8 cellular contexts compared by ENCODE assay signal in genomic region chrX:129953334-129953648, GRCh38. TPM values are rescaled to one million over a fixed set of nuclear protein-coding genes. Genes with fewer than 3 reads are reported as not detected.
DNase-seq lines count a peak whose midpoint lies in the region; ATAC-seq, FAIRE-seq and TF ChIP-seq lines count a peak whose summit lies in the region.

No MANE protein-coding gene starts in this region.

- peak; percentile 66 for FAIRE-seq in endothelial cell of umbilical vein (lab: Jason Lieb, UNC)

- peaks cover 3% of the 10 kb centered on the region for H3K4me1 ChIP-seq in NT2/D1 (ENCODE audit: insufficient read depth, insufficient read length)
- peaks cover 2% of the 10 kb centered on the region for H3K4me1 ChIP-seq in endothelial cell of umbilical vein (ENCODE audit: control insufficient read depth, extremely low read depth, insufficient read depth, low read length)
- H3K4me1 ChIP-seq in psoas muscle: no peaks in the 10 kb centered on the region

- CTCF ChIA-PET in endothelial cell of umbilical vein (lab: Charles Lee): no interaction called here

- ATAC-seq in psoas muscle (no peak), HG03196 (IDR thresholded peaks at IDR 0.05; ENCODE audit: unreplicated experiment) (no peak), HG02678 (IDR thresholded peaks at IDR 0.05; ENCODE audit: unreplicated experiment) (no peak)

- intact Hi-C loops in endothelial cell of umbilical vein (cut with micrococcal nuclease) (no loop called here), psoas muscle (cut with DNase I) (no loop called here)

- H3K9me1 ChIP-seq in endothelial cell of umbilical vein (replicated peaks; ENCODE audit: control insufficient read depth, extremely low read depth, insufficient read depth, low read length): no peaks in the 10 kb centered on the region

- 11 to 35% (median 33%) methylated on average over 1 to 18 of the region's 18 CpGs for WGBS in psoas muscle, 3 donors

- no peak overlapping the region for H3K27ac ChIP-seq in endothelial cell of umbilical vein (ENCODE audit: insufficient read depth, low read depth, low read length)
- no peak overlapping the region for H3K27ac ChIP-seq in psoas muscle

- no peaks in the 10 kb centered on the region for H4K20me1 ChIP-seq in endothelial cell of umbilical vein (replicated peaks; ENCODE audit: control insufficient read depth, extremely low read depth, insufficient read depth, low read length)

- no peak overlapping the region for H3K4me2 ChIP-seq in endothelial cell of umbilical vein (ENCODE audit: insufficient read depth, low read length)

- H3K36me3 ChIP-seq in NT2/D1 (ENCODE audit: insufficient read depth, insufficient read length, low read length) (no peaks in the 10 kb centered on the region), endothelial cell of umbilical vein (ENCODE audit: control insufficient read depth in 2 of 2, extremely low read depth in 1 of 2, insufficient read depth in 2 of 2, low read length in 2 of 2) (no peaks in the 10 kb centered on the region), psoas muscle (ENCODE audit: insufficient read depth in 1 of 2, low read depth in 1 of 2) (no peaks in the 10 kb centered on the region)

- H3K9me3 ChIP-seq in NT2/D1 (ENCODE audit: insufficient read depth, low read length) (no peaks in the 10 kb centered on the region), endothelial cell of umbilical vein (replicated peaks; ENCODE audit: control insufficient read depth, insufficient read depth, low read length) (no peaks in the 10 kb centered on the region), psoas muscle (no peaks in the 10 kb centered on the region)

- dilution Hi-C loops in endothelial cell of umbilical vein (cut with MboI; ENCODE audit: extremely low pct_ligation_motif_present, low sequenced_read_pairs): no loop called here

- TF ChIP-seq POLR2A in endothelial cell of umbilical vein (IDR thresholded peaks at IDR 0.05; ENCODE audit: low read depth, low read length): no peak

- H2AFZ ChIP-seq in endothelial cell of umbilical vein (ENCODE audit: low read depth, low read length): no peak overlapping the region

- H3K9ac ChIP-seq in NT2/D1 (ENCODE audit: insufficient read length, low read depth) (peak overlapping the region; percentile 32), endothelial cell of umbilical vein (replicated peaks; ENCODE audit: extremely low read depth, insufficient read depth, low read length) (no peak overlapping the region)

- no peaks in the 10 kb centered on the region for H3K79me2 ChIP-seq in endothelial cell of umbilical vein (ENCODE audit: control insufficient read depth, insufficient read depth, low read length)

- H3K4me3 ChIP-seq in GM12865 (ENCODE audit: low read depth, low read length): peak overlapping the region; percentile 56
- H3K4me3 ChIP-seq in NT2/D1 (ENCODE audit: insufficient read length, low read depth): peak overlapping the region; percentile 12
- peak overlapping the region in 1 of 3 experiments; percentile 10 for H3K4me3 ChIP-seq in endothelial cell of umbilical vein (replicated peaks in 1 of 3; ENCODE audit: insufficient read depth in 1 of 3, low read depth in 1 of 3, low read length in 3 of 3)
- no peak overlapping the region for H3K4me3 ChIP-seq in psoas muscle

- peaks cover 22% of the 10 kb centered on the region for H3K27me3 ChIP-seq in NT2/D1 (ENCODE audit: insufficient read depth, insufficient read length)
- no peaks in the 10 kb centered on the region for H3K27me3 ChIP-seq in endothelial cell of umbilical vein (ENCODE audit: control insufficient read depth in 2 of 2, insufficient read depth in 2 of 2, low read length in 2 of 2)
- H3K27me3 ChIP-seq in psoas muscle (ENCODE audit: insufficient read depth in 3 of 3, low read length in 2 of 3): peaks cover 0 to 5% (median 2%) of the 10 kb centered on the region in 3 donors

- DNase-seq in GM12865 (ENCODE audit: low read depth): no peak
- no peak for DNase-seq in NT2/D1 (ENCODE audit: low read depth, low spot score)
- DNase-seq in endothelial cell of umbilical vein (ENCODE audit: low read depth, low spot score): no peak
- DNase-seq in psoas muscle: peak; percentile 20 to 53
- no peak for DNase-seq in stimulated activated CD4-positive, alpha-beta T cell treated with anti-CD3 and anti-CD28 coated beads, Interleukin-15, amount 100 ng/mL, for 24 hours
- no peak for DNase-seq in DMS153 (lab: John Stamatoyannopoulos, UW)

- TF ChIP-seq CTCF in GM12865 (IDR thresholded peaks at IDR 0.05; ENCODE audit: insufficient read depth, low read depth, low read length, missing control alignments) (no peak), endothelial cell of umbilical vein (IDR thresholded peaks at IDR 0.05; ENCODE audit: extremely low read depth in 1 of 2, insufficient read depth in 1 of 2, low read depth in 1 of 2, low read length in 2 of 2) (no peak), psoas muscle (IDR thresholded peaks at IDR 0.05) (no peak)

- no TSS peak for BruUV-seq in endothelial cell of umbilical vein (replicated peaks; lab: Mats Ljungman, UMichigan)

- POLR2A ChIA-PET in endothelial cell of umbilical vein (lab: Charles Lee): no interaction called here

TF ChIP-seq in endothelial cell of umbilical vein, 7 proteins besides CTCF, POLR2A, EP300 and RAD21:
- no peak for TF ChIP-seq MAX (IDR thresholded peaks at IDR 0.05; ENCODE audit: insufficient read depth, insufficient read length)
- no peak for TF ChIP-seq MYC (IDR thresholded peaks at IDR 0.05; ENCODE audit: low read depth, low read length)
- TF ChIP-seq POLR2AphosphoS5 (IDR thresholded peaks at IDR 0.05; ENCODE audit: insufficient read depth, low read depth, low read length): no peak
- no peak for TF ChIP-seq EZH2 (IDR thresholded peaks at IDR 0.05; ENCODE audit: borderline replicate concordance, low read depth, low read length, severe bottlenecking)
- no peak for TF ChIP-seq JUN (IDR thresholded peaks at IDR 0.05; ENCODE audit: borderline replicate concordance, insufficient read depth, insufficient read length, low read depth)
- TF ChIP-seq GATA2 (IDR thresholded peaks at IDR 0.05; ENCODE audit: insufficient read depth, insufficient read length, low read depth, low read length): no peak
- no peak for TF ChIP-seq FOS (IDR thresholded peaks at IDR 0.05; ENCODE audit: borderline replicate concordance, insufficient read depth, low read length)

RNA-seq across cellular contexts. Expression of gene BCORL1, which starts 29.1 kb away (rescaled TPM):
- total RNA-seq in endothelial cell of umbilical vein: 13.1 and 16.7 TPM in 2 replicates
- 1.8 TPM in 2 replicates for polyA plus RNA-seq in endothelial cell of umbilical vein
- 1.9 TPM in 2 replicates for polyA plus RNA-seq in endothelial cell of umbilical vein (2011; cell fraction: cytosol; rRNA removed)
- 4.4 and 4.6 TPM in 2 replicates for polyA plus RNA-seq in endothelial cell of umbilical vein (2011; cell fraction: nucleus; rRNA removed)
- polyA plus RNA-seq in endothelial cell of umbilical vein (2012): 7.5 and 8.2 TPM in 2 replicates
- 3.4 and 5.6 TPM in 2 replicates for polyA minus RNA-seq in endothelial cell of umbilical vein
- polyA minus RNA-seq in endothelial cell of umbilical vein (2011; cell fraction: cytosol; rRNA and poly(A)+ RNA removed): 2.0 TPM
- polyA minus RNA-seq in endothelial cell of umbilical vein (2011; cell fraction: nucleus; rRNA and poly(A)+ RNA removed): 3.5 and 4.0 TPM in 2 replicates
- total RNA-seq in psoas muscle: 1 to 10 TPM; 4.5 to 6.2 (median 5.9) TPM
- polyA plus RNA-seq in psoas muscle: 1 to 10 TPM in 2 of 3 donors, under 1 TPM in 1; 0.96 to 4.3 (median 1.8) TPM

RNA-seq across cellular contexts. Expression of gene UTP14A, which starts 47.3 kb away (rescaled TPM):
- total RNA-seq in endothelial cell of umbilical vein (23.5 and 27.7 TPM in 2 replicates), psoas muscle (10 to 100 TPM; 15.2 to 18.9 (median 16.2) TPM)
- polyA plus RNA-seq in endothelial cell of umbilical vein (4.7 and 6.5 TPM in 2 replicates), psoas muscle (10 to 100 TPM; 14.7 to 23.1 (median 18.1) TPM)
- 13.5 and 14.9 TPM in 2 replicates for polyA plus RNA-seq in endothelial cell of umbilical vein (2011; cell fraction: cytosol; rRNA removed)
- polyA plus RNA-seq in endothelial cell of umbilical vein (2011; cell fraction: nucleus; rRNA removed): 14.2 and 19.9 TPM in 2 replicates
- 20.5 and 27.9 TPM in 2 replicates for polyA plus RNA-seq in endothelial cell of umbilical vein (2012)
- polyA minus RNA-seq in endothelial cell of umbilical vein: 7.7 and 7.8 TPM in 2 replicates
- 18.2 TPM for polyA minus RNA-seq in endothelial cell of umbilical vein (2011; cell fraction: cytosol; rRNA and poly(A)+ RNA removed)
- 4.5 and 5.0 TPM in 2 replicates for polyA minus RNA-seq in endothelial cell of umbilical vein (2011; cell fraction: nucleus; rRNA and poly(A)+ RNA removed)

Comparison
In these comparisons a context has a peak if more than half of its experiments do, and no peak if none do; other contexts are left out.
1. DNase-seq: peak in psoas muscle (2 of 2); none in GM12865 (single experiment), NT2/D1 (single experiment), endothelial cell of umbilical vein (single experiment), stimulated activated CD4-positive, alpha-beta T cell treated with anti-CD3 and anti-CD28 coated beads, Interleukin-15, amount 100 ng/mL, for 24 hours (single experiment) and DMS153 (single experiment).